Comparison of ENCODE assay signal across 11 cellular contexts in genomic region chr9:82489579-82489915, GRCh38.
DNase-seq lines count a peak whose midpoint lies in the region; ATAC-seq and TF ChIP-seq lines count a peak whose summit lies in the region.
"Had no signal": no experiment of that assay in that cellular context is flagged by ENCODE, and none has a peak within 500 bp of the region (broad histone marks: within the 10 kb centered on the region; RNA-seq: fewer than 3 reads in every experiment).

No MANE protein-coding gene starts in this region.

- peak overlapping the region in 1 of 2 donors; percentile 4 for H3K27ac ChIP-seq in left lung
- H3K27ac ChIP-seq in skeletal muscle tissue (ENCODE audit: low read depth, low read length): peak overlapping the region; percentile 67

- H3K4me3 ChIP-seq in epithelial cell of esophagus (ENCODE audit: low read length) (no peak overlapping the region), left lung (no peak overlapping the region), skeletal muscle tissue (ENCODE audit: low read length in 3 of 3) (no peak overlapping the region), MG63 (no peak overlapping the region)

- no peaks in the 10 kb centered on the region for H3K27me3 ChIP-seq in left lung
- H3K27me3 ChIP-seq in skeletal muscle tissue (ENCODE audit: control insufficient read depth in 3 of 3, insufficient read depth in 3 of 3, low read length in 3 of 3): peaks cover 0 to 2% (median 0%) of the 10 kb centered on the region in 3 donors
- H3K27me3 ChIP-seq in MG63: no peaks in the 10 kb centered on the region

- peak; percentile 39 for DNase-seq in NCI-H69 (lab: John Stamatoyannopoulos, UW)
- peak; percentile 35 for DNase-seq in epithelial cell of esophagus (ENCODE audit: low read depth)
- DNase-seq in left lung: no peak
- no peak for DNase-seq in stimulated activated CD4-positive, alpha-beta T cell treated with anti-CD3 and anti-CD28 coated beads, Interleukin-2, amount 100 ng/mL, for 48 hours
- no peak for DNase-seq in T-helper 1 cell
- DNase-seq in NCI-H345 treated with DMSO at 0.1 percent for 48 hours (lab: John Stamatoyannopoulos, UW; ENCODE audit: unreplicated experiment): no peak
- no peak for DNase-seq in MG63
- DNase-seq: activated CD4-positive, alpha-beta memory T cell treated with anti-CD3 and anti-CD28 coated beads, Interleukin-2, amount 10 ng/mL, durations not matched to agents 7 days and 5 days; C1 segment of cervical spinal cord; KG1 had no signal

- no peak for TF ChIP-seq CTCF in epithelial cell of esophagus (IDR thresholded peaks at IDR 0.05; ENCODE audit: insufficient read depth, low read depth, low read length, missing control alignments)
- no peak for TF ChIP-seq CTCF in left lung (IDR thresholded peaks at IDR 0.05)

- H3K4me1 ChIP-seq in left lung: no peaks in the 10 kb centered on the region
- peaks cover 19 to 20% (median 19%) of the 10 kb centered on the region in 3 donors for H3K4me1 ChIP-seq in skeletal muscle tissue (ENCODE audit: control insufficient read depth in 3 of 3, insufficient read depth in 3 of 3, low read length in 3 of 3)

- intact Hi-C loops in left lung (cut with DNase I): no loop called here

- H3K9ac ChIP-seq in skeletal muscle tissue (ENCODE audit: low read depth in 1 of 3, low read length in 3 of 3): no peak overlapping the region

- H3K9me3 ChIP-seq in left lung (no peaks in the 10 kb centered on the region), skeletal muscle tissue (ENCODE audit: control insufficient read depth in 3 of 3, low read length in 3 of 3) (no peaks in the 10 kb centered on the region), MG63 (no peaks in the 10 kb centered on the region)

- H3K36me3 ChIP-seq in left lung (no peaks in the 10 kb centered on the region), skeletal muscle tissue (ENCODE audit: control insufficient read depth in 3 of 3, insufficient read depth in 3 of 3, low read length in 3 of 3) (no peaks in the 10 kb centered on the region), MG63 (no peaks in the 10 kb centered on the region)

- peak; percentile 8 for ATAC-seq in left lung

Comparison
In these comparisons a context has a peak if more than half of its experiments do, and no peak if none do; other contexts are left out.
1. DNase-seq: peak in NCI-H69 (single experiment) and epithelial cell of esophagus (single experiment); none in left lung (0 of 2), stimulated activated CD4-positive, alpha-beta T cell treated with anti-CD3 and anti-CD28 coated beads, Interleukin-2, amount 100 ng/mL, for 48 hours (0 of 2), T-helper 1 cell (0 of 5), NCI-H345 treated with DMSO at 0.1 percent for 48 hours (single experiment) and MG63 (single experiment).